ENCODE assay signal across 8 cellular contexts in genomic region chr3:183253364-183253960, GRCh38. TPM values are rescaled to one million over a fixed set of nuclear protein-coding genes. Genes with fewer than 3 reads are reported as not detected.
DNase-seq lines count a peak whose midpoint lies in the region; ATAC-seq and TF ChIP-seq lines count a peak whose summit lies in the region.

No MANE protein-coding gene starts in this region.

- no peaks in the 10 kb centered on the region for H3K9me3 Mint-ChIP-seq in activated naive CD8-positive, alpha-beta T cell treated with anti-CD3 and anti-CD28 coated beads, Interleukin-2, amount 50 U/mL, for 24 hours

- DNase-seq in NCI-H748 (lab: John Stamatoyannopoulos, UW; ENCODE audit: unreplicated experiment), result peak; percentile 58
- no peak for DNase-seq in NCI-H748 treated with DMSO at 0.1 percent for 48 hours (lab: John Stamatoyannopoulos, UW)
- peak; percentile 66 for DNase-seq in NCI-H345 treated with DMSO at 0.1 percent for 48 hours (lab: John Stamatoyannopoulos, UW; ENCODE audit: unreplicated experiment)
- peak; percentile 36 for DNase-seq in activated naive CD8-positive, alpha-beta T cell treated with anti-CD3 and anti-CD28 coated beads, Interleukin-2, amount 50 U/mL, for 24 hours
- peak; percentile 92 for DNase-seq in Right ventricle myocardium inferior (ENCODE audit: missing footprints)
- no peak for DNase-seq in omental fat pad (ENCODE audit: low spot score)
- DNase-seq in NK-92 treated with Interleukin-12 subunit alpha and Interleukin-12 subunit beta, amount 100 ng/mL, for 24 hours (lab: John Stamatoyannopoulos, UW), result no peak
- no peak for DNase-seq in H4 (ENCODE audit: low spot score)

- peak; percentile 27 for ATAC-seq in activated naive CD8-positive, alpha-beta T cell treated with anti-CD3 and anti-CD28 coated beads, Interleukin-2, amount 50 U/mL, for 24 hours
- ATAC-seq in Right ventricle myocardium inferior (peak; percentile 90), omental fat pad (ENCODE audit: low FRiP score) (peak; percentile 85)

- peak overlapping the region; percentile 73 for H3K27ac Mint-ChIP-seq in activated naive CD8-positive, alpha-beta T cell treated with anti-CD3 and anti-CD28 coated beads, Interleukin-2, amount 50 U/mL, for 24 hours

- peak overlapping the region; percentile 81 for H3K4me3 Mint-ChIP-seq in activated naive CD8-positive, alpha-beta T cell treated with anti-CD3 and anti-CD28 coated beads, Interleukin-2, amount 50 U/mL, for 24 hours

- no peak for TF ChIP-seq CTCF in omental fat pad (IDR thresholded peaks at IDR 0.05)

- intact Hi-C loops in Right ventricle myocardium inferior (cut with DNase I), result no loop called here

- peaks cover 31% of the 10 kb centered on the region for H3K36me3 Mint-ChIP-seq in activated naive CD8-positive, alpha-beta T cell treated with anti-CD3 and anti-CD28 coated beads, Interleukin-2, amount 50 U/mL, for 24 hours (ENCODE audit: low read depth)

- peaks cover 13% of the 10 kb centered on the region for H3K27me3 Mint-ChIP-seq in activated naive CD8-positive, alpha-beta T cell treated with anti-CD3 and anti-CD28 coated beads, Interleukin-2, amount 50 U/mL, for 24 hours

- peaks cover 35% of the 10 kb centered on the region for H3K4me1 Mint-ChIP-seq in activated naive CD8-positive, alpha-beta T cell treated with anti-CD3 and anti-CD28 coated beads, Interleukin-2, amount 50 U/mL, for 24 hours

RNA-seq across cellular contexts. Expression of gene B3GNT5, which starts 0.4 kb away (rescaled TPM):
- 2.0 TPM for total RNA-seq in Right ventricle myocardium inferior
- total RNA-seq in omental fat pad, result 10 to 100 TPM in 2 of 4 donors, 1 to 10 TPM in 2; 7.9 to 42.0 (median 19.7) TPM
- 6.4 and 14.7 TPM in 2 replicates for total RNA-seq in H4 (2014; rRNA removed; shearing (Covaris generic))

Comparison
In these comparisons a context has a peak if more than half of its experiments do, and no peak if none do; other contexts are left out.
1. DNase-seq: peak in NCI-H748 (single experiment), NCI-H345 treated with DMSO at 0.1 percent for 48 hours (single experiment), activated naive CD8-positive, alpha-beta T cell treated with anti-CD3 and anti-CD28 coated beads, Interleukin-2, amount 50 U/mL, for 24 hours (single experiment) and Right ventricle myocardium inferior (single experiment); none in NCI-H748 treated with DMSO at 0.1 percent for 48 hours (single experiment), omental fat pad (single experiment), NK-92 treated with Interleukin-12 subunit alpha and Interleukin-12 subunit beta, amount 100 ng/mL, for 24 hours (single experiment) and H4 (single experiment).
2. ATAC-seq: peak in every context shown above with its lines; median percentile 90 in Right ventricle myocardium inferior; 85 in omental fat pad; 27 in activated naive CD8-positive, alpha-beta T cell treated with anti-CD3 and anti-CD28 coated beads, Interleukin-2, amount 50 U/mL, for 24 hours.